Comparison of ENCODE assay signal across 20 cellular contexts in genomic region chr6:155497273-155497672, GRCh38. TPM values are rescaled to one million over a fixed set of nuclear protein-coding genes. Genes with fewer than 3 reads are reported as not detected.
A peak's percentile ranks its signal among the peaks of the same experiment; 100 is the strongest.
DNase-seq lines count a peak whose midpoint lies in the region; ATAC-seq and TF ChIP-seq lines count a peak whose summit lies in the region.
"Had no signal": no experiment of that assay in that cellular context is flagged by ENCODE, and none has a peak within 500 bp of the region (broad histone marks: within the 10 kb centered on the region; RNA-seq: fewer than 3 reads in every experiment).

No MANE protein-coding gene starts in this region.

- no peak overlapping the region for H3K18ac ChIP-seq in trophoblast cell (ENCODE audit: low read length)

- H3K79me2 ChIP-seq in trophoblast cell (ENCODE audit: control insufficient read depth, insufficient read depth, low read length, poor library complexity) = no peaks in the 10 kb centered on the region

- H3K14ac ChIP-seq in trophoblast cell (ENCODE audit: low read length) = no peak overlapping the region

- no peak overlapping the region for H4K12ac ChIP-seq in trophoblast cell (ENCODE audit: low read depth, low read length)

- no peak for TF ChIP-seq CTCF in heart left ventricle (IDR thresholded peaks at IDR 0.05)

- H3K27me3 ChIP-seq in SJCRH30 (no peaks in the 10 kb centered on the region), trophoblast cell (ENCODE audit: insufficient read depth, low read length) (no peaks in the 10 kb centered on the region), heart left ventricle (no peaks in the 10 kb centered on the region)

- no peak overlapping the region for H4K8ac ChIP-seq in trophoblast cell (ENCODE audit: low read depth, low read length)

- H2BK12ac ChIP-seq in trophoblast cell (ENCODE audit: low read length) = no peak overlapping the region

- no peaks in the 10 kb centered on the region for H3K79me1 ChIP-seq in trophoblast cell (ENCODE audit: low read length)

- H3K36me3 ChIP-seq in SJCRH30 (no peaks in the 10 kb centered on the region), trophoblast cell (ENCODE audit: control insufficient read depth in 1 of 2, insufficient read depth in 2 of 2, low read length in 2 of 2) (no peaks in the 10 kb centered on the region), heart left ventricle (no peaks in the 10 kb centered on the region)

- H3K4ac ChIP-seq in trophoblast cell (ENCODE audit: low read depth, low read length) = no peak overlapping the region

- peak; percentile 62 for DNase-seq in kidney tubule cell (ENCODE audit: low spot score)
- no peak for DNase-seq in activated CD4-positive, CD25-positive, alpha-beta regulatory T cell treated with anti-CD3 and anti-CD28 coated beads, Interleukin-2, amount 50 U/mL, for 72 hours
- DNase-seq in SJCRH30 = no peak
- DNase-seq in trophoblast cell = no peak
- DNase-seq in heart left ventricle = no peak
- DNase-seq: C1 segment of cervical spinal cord; CD8-positive, alpha-beta memory T cell; KBM-7; NCI-H1105 treated with DMSO at 0.1 percent for 48 hours; NCI-H1694; NCI-H2081 treated with DMSO at 0.1 percent for 48 hours; NCI-H748 treated with DMSO at 0.1 percent for 48 hours; Right ventricle myocardium superior had no signal

- no peak overlapping the region for H2BK5ac ChIP-seq in trophoblast cell (ENCODE audit: low read depth, low read length, poor library complexity)

- H3K9me3 ChIP-seq in SJCRH30 (replicated peaks) (no peaks in the 10 kb centered on the region), trophoblast cell (ENCODE audit: insufficient read depth, low read depth, low read length) (no peaks in the 10 kb centered on the region), heart left ventricle (peaks cover 0 to 4% (median 1%) of the 10 kb centered on the region in 12 donors)

- no peak overlapping the region for H3K9ac ChIP-seq in trophoblast cell (ENCODE audit: low read length)

- no peak overlapping the region for H2BK120ac ChIP-seq in trophoblast cell (ENCODE audit: insufficient read depth, low read length, poor library complexity)

- ATAC-seq in GM19025 (IDR thresholded peaks at IDR 0.05; ENCODE audit: low read depth, unreplicated experiment) = peak; percentile 54
- peak; percentile 53 for ATAC-seq in HG02840 (IDR thresholded peaks at IDR 0.05; ENCODE audit: low FRiP score, unreplicated experiment)
- ATAC-seq in HG03432 (IDR thresholded peaks at IDR 0.05; ENCODE audit: unreplicated experiment) = peak; percentile 35
- no peak for ATAC-seq in heart left ventricle
- ATAC-seq: GM23338, HCT116 had no signal

- H2AFZ ChIP-seq in trophoblast cell (ENCODE audit: insufficient read depth, low read length, poor library complexity) = no peak overlapping the region
- H2AFZ ChIP-seq: GM23338 had no signal

- no CpG with 5 or more reads among the region's 3 CpGs for WGBS in trophoblast cell (ENCODE audit: extremely low coverage, insufficient coverage, insufficient read length)
- 92 to 95% (median 93%) methylated on average over 3 of the region's 3 CpGs for WGBS in heart left ventricle, 4 donors

- peaks cover 5% of the 10 kb centered on the region for H3K4me1 ChIP-seq in SJCRH30
- H3K4me1 ChIP-seq in trophoblast cell (ENCODE audit: control insufficient read depth in 1 of 2, insufficient read depth in 2 of 2, low read length in 2 of 2) = peaks cover 0 to 2% of the 10 kb centered on the region in 2 experiments
- H3K4me1 ChIP-seq in heart left ventricle = peaks cover 0 to 25% (median 1%) of the 10 kb centered on the region in 12 donors

- H3K27ac ChIP-seq in SJCRH30 = no peak overlapping the region
- no peak overlapping the region for H3K27ac ChIP-seq in trophoblast cell (ENCODE audit: low read depth, low read length)
- no peak overlapping the region for H3K27ac ChIP-seq in heart left ventricle
- H3K27ac ChIP-seq: SK-N-MC had no signal

- no peak overlapping the region for H3K4me2 ChIP-seq in trophoblast cell (ENCODE audit: low read length)
- H3K4me2 ChIP-seq: GM23338 had no signal

- H4K91ac ChIP-seq in trophoblast cell (ENCODE audit: low read depth, low read length) = no peak overlapping the region

- no peak overlapping the region for H2AK5ac ChIP-seq in trophoblast cell (ENCODE audit: low read length)

- H3K23ac ChIP-seq in trophoblast cell (ENCODE audit: low read length) = no peak overlapping the region

- H3K4me3 ChIP-seq in SJCRH30 = no peak overlapping the region
- H3K4me3 ChIP-seq in trophoblast cell (ENCODE audit: low read depth, low read length) = no peak overlapping the region
- no peak overlapping the region for H3K4me3 ChIP-seq in heart left ventricle
- H3K4me3 ChIP-seq: GM23338, SK-N-MC had no signal

- intact Hi-C loops in heart left ventricle (cut with DNase I) = loop anchor here in 3 of 10 donors (10.0 kb wide), 1 partner anchor 172 kb away; no protein-coding TSS in a partner anchor

- no peak for TF ChIP-seq POLR2A in heart left ventricle (IDR thresholded peaks at IDR 0.05)

RNA-seq across cellular contexts. Expression of gene NOX3, which starts 41.6 kb away (rescaled TPM):
- total RNA-seq in SJCRH30 (2014; rRNA removed; shearing (Covaris generic)) = not detected in 2 replicates
- not detected in 2 replicates for polyA plus RNA-seq in trophoblast cell (2013)
- not detected for total RNA-seq in heart left ventricle
- not detected for polyA plus RNA-seq in heart left ventricle
- total RNA-seq: CD8-positive, alpha-beta memory T cell; GM23338; NCI-H460; Right ventricle myocardium superior had no signal
- polyA plus RNA-seq: CD8-positive, alpha-beta memory T cell; GM23338 had no signal

Comparison
In these comparisons a context has a peak if more than half of its experiments do, and no peak if none do; other contexts are left out.
1. ATAC-seq: peak in GM19025 (single experiment), HG02840 (single experiment) and HG03432 (single experiment); none in heart left ventricle (0 of 4).